In the genomic region with DNA sequence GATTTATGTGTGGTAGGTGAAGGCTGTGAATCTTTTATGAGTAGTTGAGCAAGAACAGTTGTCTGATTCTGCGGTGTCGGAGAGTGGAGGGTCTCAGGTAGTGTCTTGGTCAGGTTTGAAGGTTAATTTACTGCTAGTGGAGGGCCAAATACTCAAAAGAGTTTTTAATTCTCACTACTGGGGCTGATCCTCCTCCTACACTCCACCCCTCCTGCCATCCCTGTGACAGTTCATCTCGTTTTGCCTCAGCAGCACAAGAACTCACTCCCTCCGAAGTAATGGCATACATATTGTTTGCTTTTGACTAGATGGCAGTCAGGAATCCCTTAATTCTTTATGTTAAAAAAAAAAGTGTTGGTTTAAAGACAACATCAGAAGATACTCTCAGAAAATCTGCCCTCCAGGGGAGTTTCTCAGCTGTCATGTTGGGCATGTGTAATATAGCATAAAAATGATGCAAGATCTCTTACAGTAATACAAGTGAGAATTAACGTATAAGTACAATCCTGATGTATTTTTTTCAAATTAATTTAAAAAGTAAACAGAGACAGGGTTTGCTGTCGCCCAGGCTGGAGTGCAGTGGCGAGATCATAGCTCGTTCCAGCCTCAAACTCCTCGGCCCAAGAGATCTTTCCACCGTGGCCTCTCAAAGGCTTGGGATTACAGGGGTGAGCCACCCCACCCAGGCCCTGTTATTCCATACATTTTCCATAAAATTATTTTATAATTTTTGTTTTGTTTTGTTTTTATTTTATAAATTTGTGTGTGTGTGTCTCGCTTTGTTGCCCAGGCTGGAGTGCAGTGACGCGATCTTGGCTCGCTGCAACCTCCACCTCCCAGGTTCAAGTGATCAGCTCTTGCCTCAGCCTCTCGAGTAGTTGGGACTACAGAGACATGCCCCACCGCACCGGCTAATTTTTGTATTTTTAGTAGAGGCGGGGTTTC, we compare ENCODE assay signal across 8 cellular contexts. TPM values are rescaled to one million over a fixed set of nuclear protein-coding genes. Genes with fewer than 3 reads are reported as not detected.
A peak's percentile ranks its signal among the peaks of the same experiment; 100 is the strongest.
DNase-seq lines count a peak whose midpoint lies in the region; ATAC-seq and TF ChIP-seq lines count a peak whose summit lies in the region.

No MANE protein-coding gene starts in this region.

- intact Hi-C loops in activated CD4-positive, alpha-beta T cell treated with anti-CD3 and anti-CD28 coated beads for 36 hours (cut with DNase I, micrococcal nuclease) = loop anchor here (2.0 to 5.0 kb wide), 6 partner anchors 197 to 993 kb away; partner anchors contain the start of genes BMAL1 (in 1 of the 2), COPB1 (in 1 of the 2) and PSMA1 (in 1 of the 2)

- H3K4me1 Mint-ChIP-seq in activated CD4-positive, alpha-beta T cell treated with anti-CD3 and anti-CD28 coated beads for 36 hours = peaks cover 54% of the 10 kb centered on the region
- peaks cover 40% of the 10 kb centered on the region for H3K4me1 Mint-ChIP-seq in T-helper 1 cell treated with Interleukin-12 subunit alpha and Interleukin-12 subunit beta and Interleukin-4 antibody, amounts not matched to agents 30 μg/mL and 1 μg/mL, for 36 hours (ENCODE audit: low read depth)

- H3K27ac Mint-ChIP-seq in activated CD4-positive, alpha-beta T cell treated with anti-CD3 and anti-CD28 coated beads for 36 hours = peak overlapping the region; percentile 96
- H3K27ac Mint-ChIP-seq in T-helper 1 cell treated with Interleukin-12 subunit alpha and Interleukin-12 subunit beta and Interleukin-4 antibody, amounts not matched to agents 30 μg/mL and 1 μg/mL, for 36 hours = peak overlapping the region; percentile 92

- DNase-seq in activated CD4-positive, alpha-beta T cell treated with anti-CD3 and anti-CD28 coated beads for 36 hours = peak; percentile 24
- no peak for DNase-seq in activated CD4-positive, alpha-beta T cell treated with anti-CD3 and anti-CD28 coated beads, Interleukin-2, amount 50 U/mL, for 1 hour
- DNase-seq in fibroblast of the aortic adventitia (ENCODE audit: low read depth) (peak; percentile 22), ACHN (no peak), activated gamma-delta T cell treated with Interleukin-2 at 50 U/mL for 16 hours (no peak)
- DNase-seq in effector CD4-positive, alpha-beta T cell = no peak

- in situ Hi-C loops in ACHN (cut with HindIII; ENCODE audit: low pct_ligation_motif_present, low pct_unique_long_range_greater_than_20kb, low sequenced_read_pairs) = no loop called here

- peaks cover 5% of the 10 kb centered on the region for H3K27me3 Mint-ChIP-seq in activated CD4-positive, alpha-beta T cell treated with anti-CD3 and anti-CD28 coated beads for 36 hours
- peaks cover 10% of the 10 kb centered on the region for H3K27me3 Mint-ChIP-seq in T-helper 1 cell treated with Interleukin-12 subunit alpha and Interleukin-12 subunit beta and Interleukin-4 antibody, amounts not matched to agents 30 μg/mL and 1 μg/mL, for 36 hours (ENCODE audit: low read depth)

- POLR2A ChIA-PET in activated CD4-positive, alpha-beta T cell treated with anti-CD3 and anti-CD28 coated beads for 36 hours (lab: Charles Lee) = no interaction called here

- ATAC-seq in activated CD4-positive, alpha-beta T cell treated with anti-CD3 and anti-CD28 coated beads for 36 hours = no peak

- H3K27ac ChIP-seq in skin epidermis = peak overlapping the region in 19 of 21 experiments; percentile 7 to 93 (median 88)

- CTCF ChIA-PET in activated CD4-positive, alpha-beta T cell treated with anti-CD3 and anti-CD28 coated beads for 36 hours (lab: Charles Lee) = interaction anchor here (0.6 kb wide), 1 partner anchor 1732 kb away, joined by 3 read pairs; no protein-coding TSS in a partner anchor

- peak overlapping the region; percentile 95 for H3K4me3 Mint-ChIP-seq in activated CD4-positive, alpha-beta T cell treated with anti-CD3 and anti-CD28 coated beads for 36 hours
- peak overlapping the region; percentile 93 for H3K4me3 Mint-ChIP-seq in T-helper 1 cell treated with Interleukin-12 subunit alpha and Interleukin-12 subunit beta and Interleukin-4 antibody, amounts not matched to agents 30 μg/mL and 1 μg/mL, for 36 hours

- peaks cover 30% of the 10 kb centered on the region for H3K36me3 Mint-ChIP-seq in activated CD4-positive, alpha-beta T cell treated with anti-CD3 and anti-CD28 coated beads for 36 hours (ENCODE audit: low read depth)
- peaks cover 7% of the 10 kb centered on the region for H3K36me3 Mint-ChIP-seq in T-helper 1 cell treated with Interleukin-12 subunit alpha and Interleukin-12 subunit beta and Interleukin-4 antibody, amounts not matched to agents 30 μg/mL and 1 μg/mL, for 36 hours (ENCODE audit: low read depth)

- no peak for TF ChIP-seq CTCF in fibroblast of the aortic adventitia (IDR thresholded peaks at IDR 0.05; ENCODE audit: insufficient read depth, low read length)

- H3K4me3 ChIP-seq in fibroblast of the aortic adventitia (ENCODE audit: low read depth, low read length) (peak overlapping the region; percentile 73), skin epidermis (peak overlapping the region; percentile 85 to 99 (median 96))

- H3K9me3 Mint-ChIP-seq in activated CD4-positive, alpha-beta T cell treated with anti-CD3 and anti-CD28 coated beads for 36 hours (ENCODE audit: low read depth) = no peaks in the 10 kb centered on the region
- no peaks in the 10 kb centered on the region for H3K9me3 Mint-ChIP-seq in T-helper 1 cell treated with Interleukin-12 subunit alpha and Interleukin-12 subunit beta and Interleukin-4 antibody, amounts not matched to agents 30 μg/mL and 1 μg/mL, for 36 hours

RNA-seq across cellular contexts. Expression of gene FAR1, which starts 1.3 kb away (rescaled TPM):
- 10 to 100 TPM; 34.8 to 36.4 TPM for total RNA-seq in activated CD4-positive, alpha-beta T cell treated with anti-CD3 and anti-CD28 coated beads for 36 hours
- 67.6 and 124 TPM in 2 replicates for total RNA-seq in fibroblast of the aortic adventitia (ENCODE audit: low replicate concordance)

Comparison
In these comparisons a context has a peak if more than half of its experiments do, and no peak if none do; other contexts are left out.
1. DNase-seq: peak in activated CD4-positive, alpha-beta T cell treated with anti-CD3 and anti-CD28 coated beads for 36 hours (single experiment) and fibroblast of the aortic adventitia (single experiment); none in activated CD4-positive, alpha-beta T cell treated with anti-CD3 and anti-CD28 coated beads, Interleukin-2, amount 50 U/mL, for 1 hour (single experiment), ACHN (single experiment), activated gamma-delta T cell treated with Interleukin-2 at 50 U/mL for 16 hours (single experiment) and effector CD4-positive, alpha-beta T cell (single experiment).